Comparison of ENCODE assay signal across 14 cellular contexts in the genomic region with DNA sequence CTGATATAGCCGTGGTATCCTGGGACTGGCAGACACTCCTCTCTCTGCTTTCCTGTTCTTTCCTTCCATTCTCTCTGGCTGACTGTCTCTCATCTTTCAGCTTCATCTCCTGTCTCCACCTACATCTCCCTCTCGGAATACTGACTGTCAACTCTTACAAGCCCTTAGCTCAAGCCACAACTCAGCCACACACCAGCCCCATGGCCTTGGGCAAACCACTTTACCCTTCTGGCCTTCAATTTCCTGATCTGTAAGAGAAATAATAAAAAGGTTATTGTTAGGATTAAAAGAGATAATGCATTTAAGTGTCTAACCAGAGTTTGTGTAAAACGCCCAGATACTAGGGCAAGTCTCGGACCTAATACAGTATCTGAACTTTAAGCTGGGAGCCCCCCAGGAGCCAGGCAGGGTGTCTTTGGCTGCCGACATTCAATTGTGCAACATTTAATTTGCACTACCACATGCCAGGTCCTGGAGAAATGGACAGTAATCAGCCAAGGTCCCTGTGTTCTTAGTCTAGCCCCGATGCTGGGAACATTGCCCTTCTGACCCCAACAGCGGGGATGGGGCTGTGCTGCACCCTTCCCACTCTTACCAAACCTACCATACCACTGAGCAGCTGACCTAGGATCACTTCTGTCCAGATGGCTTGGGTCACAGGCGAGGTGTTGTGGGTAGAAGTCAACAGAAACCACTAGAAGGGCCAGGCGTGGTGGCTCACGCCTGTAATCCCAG. TPM values are rescaled to one million over a fixed set of nuclear protein-coding genes. Genes with fewer than 3 reads are reported as not detected.
DNase-seq lines count a peak whose midpoint lies in the region; ATAC-seq and TF ChIP-seq lines count a peak whose summit lies in the region.
"Had no signal": no experiment of that assay in that cellular context is flagged by ENCODE, and none has a peak within 500 bp of the region (broad histone marks: within the 10 kb centered on the region; RNA-seq: fewer than 3 reads in every experiment).

No MANE protein-coding gene starts in this region.

- peaks cover 14% of the 10 kb centered on the region for H3K9me3 Mint-ChIP-seq in neural progenitor cell

- CTCF ChIA-PET in A673 (lab: Charles Lee): no interaction called here

- intact Hi-C loops in A673 (cut with micrococcal nuclease; ENCODE audit: unreplicated experiment): no loop called here
- intact Hi-C loops in left ventricle myocardium inferior (cut with micrococcal nuclease): no loop called here
- intact Hi-C loops in psoas muscle (cut with DNase I): no loop called here

- H3K27me3 Mint-ChIP-seq in neural progenitor cell (ENCODE audit: insufficient read depth, low read depth): peaks cover 14% of the 10 kb centered on the region

- peaks cover 10% of the 10 kb centered on the region; the same call in 1 of the 2 replicates for H3F3A ChIP-seq in GM23248 (ENCODE audit: insufficient read depth)
- H3F3A ChIP-seq in neural progenitor cell (ENCODE audit: low read depth): peaks cover 13% of the 10 kb centered on the region

- H3K9me2 ChIP-seq in GM23248 (ENCODE audit: insufficient read depth): no peaks in the 10 kb centered on the region

- H3K27ac ChIP-seq in A673 (ENCODE audit: low read depth, low read length, poor library complexity, severe bottlenecking) (peak overlapping the region; percentile 71), left ventricle myocardium inferior (replicated peaks) (peak overlapping the region; percentile 77), psoas muscle (peak overlapping the region; percentile 11), GM23248 (no peak overlapping the region), neural progenitor cell (no peak overlapping the region), WERI-Rb-1 (no peak overlapping the region; the same call in 1 of the 2 replicates)

- POLR2A ChIA-PET in A673 (lab: Charles Lee; ENCODE audit: low non-redundant PET): no interaction called here

- H3K4me1 Mint-ChIP-seq in neural progenitor cell: no peaks in the 10 kb centered on the region

- H3K9ac ChIP-seq in adipocyte (ENCODE audit: low read length) (peak overlapping the region; percentile 56), GM23248 (no peak overlapping the region), neural progenitor cell (no peak overlapping the region)

- no peak for TF ChIP-seq CTCF in A673 (conservative IDR thresholded peaks at IDR 0.05; ENCODE audit: low read depth, low read length)
- no peak for TF ChIP-seq CTCF in left ventricle myocardium inferior (IDR thresholded peaks at IDR 0.05; ENCODE audit: borderline replicate concordance)
- no peak for TF ChIP-seq CTCF in psoas muscle (IDR thresholded peaks at IDR 0.05)
- no peak for TF ChIP-seq CTCF in neural progenitor cell (IDR thresholded peaks at IDR 0.05)
- TF ChIP-seq CTCF in WERI-Rb-1 (IDR thresholded peaks at IDR 0.05; ENCODE audit: low read depth, low read length): no peak

- no peaks in the 10 kb centered on the region for H3K27me3 ChIP-seq in A673 (replicated peaks; ENCODE audit: insufficient read depth, low read depth, low read length, poor library complexity)
- no peaks in the 10 kb centered on the region for H3K27me3 ChIP-seq in adipocyte (replicated peaks; ENCODE audit: control insufficient read depth, insufficient read depth, low read length)
- peaks cover 8% of the 10 kb centered on the region for H3K27me3 ChIP-seq in left ventricle myocardium inferior (ENCODE audit: low read depth)
- no peaks in the 10 kb centered on the region for H3K27me3 ChIP-seq in psoas muscle (ENCODE audit: insufficient read depth in 3 of 3, low read length in 2 of 3)
- H3K27me3 ChIP-seq in GM23248 (replicated peaks; ENCODE audit: insufficient read depth): no peaks in the 10 kb centered on the region
- H3K27me3 ChIP-seq in neural progenitor cell: peaks cover 20% of the 10 kb centered on the region
- H3K27me3 ChIP-seq in WERI-Rb-1 (ENCODE audit: insufficient read depth, low read depth, severe bottlenecking): no peaks in the 10 kb centered on the region

- TSS peak; percentile 8 for BruUV-seq in A673 (replicated peaks; lab: Mats Ljungman, UMichigan)

- H3K79me2 ChIP-seq in GM23248 (ENCODE audit: insufficient read depth) (no peaks in the 10 kb centered on the region), neural progenitor cell (ENCODE audit: low read depth) (no peaks in the 10 kb centered on the region)

- no peak overlapping the region for H3K4me2 ChIP-seq in GM23248 (ENCODE audit: unreplicated experiment)
- H3K4me2 ChIP-seq in neural progenitor cell: no peak overlapping the region

- 47 to 75% (median 49%) methylated on average over 10 of the region's 10 CpGs for WGBS in psoas muscle, 3 donors
- WGBS in GM23248 (ENCODE audit: low coverage in 1 of 2, low lambda C conversion rate in 2 of 2, missing lambda C conversion rate in 2 of 2), 2 experiments: 66 to 73% methylated on average over 10 of the region's 10 CpGs

- H3K36me3 ChIP-seq in A673 (ENCODE audit: insufficient read depth, low read length, poor library complexity, severe bottlenecking): no peaks in the 10 kb centered on the region
- no peaks in the 10 kb centered on the region for H3K36me3 ChIP-seq in adipocyte (ENCODE audit: control insufficient read depth, insufficient read depth, low read length, severe bottlenecking)
- peaks cover 5% of the 10 kb centered on the region for H3K36me3 ChIP-seq in left ventricle myocardium inferior
- peaks cover 0 to 6% of the 10 kb centered on the region in 2 donors for H3K36me3 ChIP-seq in psoas muscle (ENCODE audit: insufficient read depth in 1 of 2, low read depth in 1 of 2)
- no peaks in the 10 kb centered on the region for H3K36me3 ChIP-seq in GM23248 (ENCODE audit: low read depth)
- no peaks in the 10 kb centered on the region for H3K36me3 ChIP-seq in neural progenitor cell
- no peaks in the 10 kb centered on the region for H3K36me3 ChIP-seq in WERI-Rb-1

- H3K4me1 ChIP-seq in A673 (ENCODE audit: insufficient read depth, low read length, poor library complexity, severe bottlenecking) (peaks cover 15% of the 10 kb centered on the region), adipocyte (ENCODE audit: control insufficient read depth, insufficient read depth, low read length) (peaks cover 45% of the 10 kb centered on the region), left ventricle myocardium inferior (peaks cover 63% of the 10 kb centered on the region), psoas muscle (peaks cover 24% of the 10 kb centered on the region), GM23248 (ENCODE audit: insufficient read depth) (no peaks in the 10 kb centered on the region), neural progenitor cell (peaks cover 3% of the 10 kb centered on the region)

- no peaks in the 10 kb centered on the region for H3K36me3 Mint-ChIP-seq in neural progenitor cell

- DNase-seq in A673 (ENCODE audit: low spot score) (no peak), adipocyte (ENCODE audit: low read depth) (no peak), left ventricle myocardium inferior (peak; percentile 37), psoas muscle (peak; percentile 29 to 61), GM23248 (no peak), neural progenitor cell (ENCODE audit: low spot score) (no peak), WERI-Rb-1 (no peak)
- DNase-seq: DMS79 treated with DMSO at 0.1 percent for 48 hours, Kasumi-1, NCI-H187 treated with DMSO at 0.1 percent for 48 hours, NCI-H446, PC-3 had no signal

- H3K27ac Mint-ChIP-seq in neural progenitor cell: no peak overlapping the region

- ATAC-seq in psoas muscle (peak in 2 of 4 donors; percentile 14 to 43), HG03095 (IDR thresholded peaks at IDR 0.05; ENCODE audit: unreplicated experiment) (no peak)
- ATAC-seq: PC-3 had no signal

- in situ Hi-C loops in GM23248 (cut with MboI): no loop called here

- no peak overlapping the region for H3K4me3 Mint-ChIP-seq in neural progenitor cell

- H4K20me1 ChIP-seq in GM23248 (ENCODE audit: insufficient read depth) (no peaks in the 10 kb centered on the region), neural progenitor cell (ENCODE audit: low read depth) (no peaks in the 10 kb centered on the region)

- H3K9me3 ChIP-seq in A673 (ENCODE audit: low read depth, low read length, poor library complexity, severe bottlenecking) (no peaks in the 10 kb centered on the region), adipocyte (ENCODE audit: control insufficient read depth, low read length) (no peaks in the 10 kb centered on the region), left ventricle myocardium inferior (replicated peaks) (no peaks in the 10 kb centered on the region), psoas muscle (no peaks in the 10 kb centered on the region), GM23248 (ENCODE audit: low read depth) (no peaks in the 10 kb centered on the region), neural progenitor cell (ENCODE audit: low read depth) (no peaks in the 10 kb centered on the region), WERI-Rb-1 (ENCODE audit: severe bottlenecking) (peaks cover 9% of the 10 kb centered on the region)

- no peak overlapping the region for H2AFZ ChIP-seq in GM23248
- no peak overlapping the region for H2AFZ ChIP-seq in neural progenitor cell (replicated peaks)

- no peak overlapping the region for H3K4me3 ChIP-seq in A673 (ENCODE audit: low read depth, low read length, poor library complexity, severe bottlenecking)
- no peak overlapping the region for H3K4me3 ChIP-seq in adipocyte (ENCODE audit: low read length)
- H3K4me3 ChIP-seq in left ventricle myocardium inferior: peak overlapping the region; percentile 23
- no peak overlapping the region for H3K4me3 ChIP-seq in psoas muscle
- no peak overlapping the region for H3K4me3 ChIP-seq in GM23248
- H3K4me3 ChIP-seq in neural progenitor cell: no peak overlapping the region
- H3K4me3 ChIP-seq in WERI-Rb-1 (ENCODE audit: low read depth, low read length): no peak overlapping the region

RNA-seq across cellular contexts. Expression of a gene that starts 5.1 kb away (rescaled TPM):
- total RNA-seq in A673 (2021): 7.4 and 14.6 TPM in 2 replicates
- total RNA-seq in left ventricle myocardium inferior: 119 TPM
- 10 to 100 TPM; 44.5 to 87.7 (median 53.5) TPM for total RNA-seq in psoas muscle
- polyA plus RNA-seq in psoas muscle: 10 to 100 TPM; 25.4 to 43.1 (median 42.6) TPM
- total RNA-seq in GM23248 (2014; rRNA removed; shearing (Covaris generic)): 25.4 and 25.8 TPM in 2 replicates
- polyA plus RNA-seq in GM23248 (2016; fragmentation: Nextera tagmentation; extraction: Ambion mirVana): 35.2 and 41.0 TPM in 2 replicates
- total RNA-seq in neural progenitor cell (ENCODE audit: low replicate concordance): 7.6 and 10.7 TPM in 2 replicates
- total RNA-seq: A172 had no signal

RNA-seq across cellular contexts. Expression of a gene that starts 10.7 kb away (rescaled TPM):
- total RNA-seq in A673 (2021) (73.2 and 83.4 TPM in 2 replicates), left ventricle myocardium inferior (130 TPM), psoas muscle (10 to 100 TPM; 75.9 to 96.9 (median 90.4) TPM), neural progenitor cell (ENCODE audit: low replicate concordance) (71.1 and 101 TPM in 2 replicates)
- polyA plus RNA-seq in psoas muscle (10 to 100 TPM; 49.3 to 88.3 (median 58.3) TPM), GM23248 (2016; fragmentation: Nextera tagmentation; extraction: Ambion mirVana) (257 and 265 TPM in 2 replicates)
- total RNA-seq in GM23248 (2014; rRNA removed; shearing (Covaris generic)): 200 and 209 TPM in 2 replicates

Comparison
In these comparisons a context has a peak if more than half of its experiments do, and no peak if none do; other contexts are left out.
1. DNase-seq: peak in left ventricle myocardium inferior (single experiment) and psoas muscle (2 of 2); none in A673 (single experiment), adipocyte (single experiment), GM23248 (single experiment), neural progenitor cell (single experiment) and WERI-Rb-1 (single experiment).
2. H3K27ac ChIP-seq: peak in A673 (single experiment), left ventricle myocardium inferior (single experiment) and psoas muscle (single experiment); none in GM23248 (single experiment), neural progenitor cell (single experiment) and WERI-Rb-1 (single experiment).